ENCODE assay signal across 1 cellular context in genomic region chr12:32706337-32707024, GRCh38.
TF ChIP-seq lines count a peak whose summit lies in the region.

No MANE protein-coding gene starts in this region.

TF ChIP-seq in HepG2, 621 proteins besides CTCF, POLR2A, EP300 and RAD21:
- TF ChIP-seq ZNF160 (CRISPR knock-in tag; IDR thresholded peaks at IDR 0.05), result no peak
- TF ChIP-seq ZNF18 (CRISPR knock-in tag; IDR thresholded peaks at IDR 0.05; ENCODE audit: insufficient replicate concordance), result no peak
- no peak for TF ChIP-seq ZNF44 (CRISPR knock-in tag; IDR thresholded peaks at IDR 0.05)
- no peak for TF ChIP-seq MLX (CRISPR knock-in tag; IDR thresholded peaks at IDR 0.05)
- TF ChIP-seq ONECUT2 (CRISPR knock-in tag; IDR thresholded peaks at IDR 0.05), result no peak
- no peak for TF ChIP-seq NFE2L1 (CRISPR knock-in tag; IDR thresholded peaks at IDR 0.05; ENCODE audit: borderline replicate concordance)
- TF ChIP-seq CC2D1A (CRISPR knock-in tag; IDR thresholded peaks at IDR 0.05), result no peak
- TF ChIP-seq MXD3 (CRISPR knock-in tag; IDR thresholded peaks at IDR 0.05), result no peak
- TF ChIP-seq ZMYM2 (CRISPR knock-in tag; IDR thresholded peaks at IDR 0.05), result no peak
- no peak for TF ChIP-seq LCORL (IDR thresholded peaks at IDR 0.05)
- TF ChIP-seq LCORL (CRISPR knock-in tag; IDR thresholded peaks at IDR 0.05), result no peak
- no peak for TF ChIP-seq ZNF124 (CRISPR knock-in tag; IDR thresholded peaks at IDR 0.05)
- TF ChIP-seq ZNF574 (CRISPR knock-in tag; IDR thresholded peaks at IDR 0.05), result no peak
- no peak for TF ChIP-seq ZFYVE20 (CRISPR knock-in tag; IDR thresholded peaks at IDR 0.05; ENCODE audit: borderline replicate concordance, low read depth)
- no peak for TF ChIP-seq CERS6 (CRISPR knock-in tag; IDR thresholded peaks at IDR 0.05)
- TF ChIP-seq MXD4 (CRISPR knock-in tag; IDR thresholded peaks at IDR 0.05), result no peak
- no peak for TF ChIP-seq ZNF263 (CRISPR knock-in tag; IDR thresholded peaks at IDR 0.05)
- no peak for TF ChIP-seq GATAD2A (CRISPR knock-in tag; IDR thresholded peaks at IDR 0.05)
- TF ChIP-seq ZBTB8A (CRISPR knock-in tag; IDR thresholded peaks at IDR 0.05; ENCODE audit: borderline replicate concordance, low read depth), result no peak
